Comparison of ENCODE assay signal across 1 cellular context in the genomic region with DNA sequence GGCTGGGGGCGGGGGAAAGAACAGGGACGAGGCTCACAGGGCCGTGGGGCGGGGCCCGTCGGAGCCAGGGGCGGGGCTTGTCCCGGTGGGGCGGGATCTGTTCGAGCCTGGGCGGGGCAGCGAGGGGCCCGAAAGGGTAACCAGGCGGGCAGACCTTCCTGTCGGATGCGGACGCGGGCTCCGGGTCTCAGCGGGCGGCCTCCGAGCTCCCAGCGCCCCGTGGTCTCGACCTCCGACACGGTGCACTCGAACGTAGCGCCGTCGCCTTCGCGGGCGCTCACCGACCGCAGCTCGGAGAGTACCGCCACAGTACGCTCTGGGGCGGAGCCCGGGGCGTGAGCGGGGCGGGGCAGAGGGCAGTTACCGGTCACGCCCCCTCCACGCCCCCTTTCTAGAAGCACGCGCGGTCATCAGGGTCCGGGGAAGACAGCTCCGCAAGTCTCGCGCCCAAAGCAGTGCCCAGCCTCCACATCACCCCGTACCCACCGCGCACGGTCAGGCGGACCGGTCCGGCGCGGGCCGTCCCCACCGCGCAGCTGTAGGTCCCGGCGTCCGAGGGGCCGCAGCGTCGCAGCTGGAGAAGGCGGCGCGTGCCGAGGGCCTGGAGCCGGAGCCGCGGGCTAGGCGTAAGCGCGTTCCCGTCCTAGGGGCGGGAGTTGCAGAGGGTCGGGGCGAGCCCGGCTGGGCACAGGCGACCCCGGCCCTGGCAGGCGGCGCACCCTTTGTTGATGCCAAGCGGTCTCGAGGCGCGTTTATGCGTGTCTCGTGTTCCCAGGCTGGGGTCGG.
TF ChIP-seq lines count a peak whose summit lies in the region.

No MANE protein-coding gene starts in this region.

TF ChIP-seq in HepG2, 621 proteins besides CTCF, POLR2A, EP300 and RAD21 (continued from another document and continues in another):
- TF ChIP-seq REST (IDR thresholded peaks at IDR 0.05; ENCODE audit: borderline replicate concordance in 1 of 2, low read depth in 1 of 2, low read length in 2 of 2) (peak in 1 of 2 experiments; percentile 13; a peak in 1 of 4 replicates), NR2F6 (IDR thresholded peaks at IDR 0.05) (no peak), NR2F6 (CRISPR knock-in tag; IDR thresholded peaks at IDR 0.05) (peak; percentile 43; the same call in 1 of the 2 replicates), ZNF275 (CRISPR knock-in tag; IDR thresholded peaks at IDR 0.05; ENCODE audit: borderline replicate concordance) (peak; percentile 43; the same call in 1 of the 2 replicates), ZNF724P (CRISPR knock-in tag; IDR thresholded peaks at IDR 0.05; ENCODE audit: borderline replicate concordance) (no peak; the same call in 1 of the 2 replicates), ZNF747 (CRISPR knock-in tag; IDR thresholded peaks at IDR 0.05; ENCODE audit: borderline replicate concordance) (peak; percentile 96), EZH2 (conservative IDR thresholded peaks at IDR 0.05; ENCODE audit: low read depth, low read length) (no peak), ZBTB4 (CRISPR knock-in tag; IDR thresholded peaks at IDR 0.05; ENCODE audit: borderline replicate concordance) (peak; percentile 47), GFI1 (CRISPR knock-in tag; IDR thresholded peaks at IDR 0.05; ENCODE audit: borderline replicate concordance) (no peak), STAT5B (CRISPR knock-in tag; IDR thresholded peaks at IDR 0.05) (no peak), TAF15 (IDR thresholded peaks at IDR 0.05; ENCODE audit: low read depth, low read length, poor library complexity, severe bottlenecking) (no peak), ZMAT5 (CRISPR knock-in tag; IDR thresholded peaks at IDR 0.05; ENCODE audit: borderline replicate concordance, low read depth) (no peak), ZKSCAN1 (IDR thresholded peaks at IDR 0.05; ENCODE audit: low read length) (no peak), TOPORS (CRISPR knock-in tag; IDR thresholded peaks at IDR 0.05) (peak; percentile 66), ZMYM3 (CRISPR knock-in tag; IDR thresholded peaks at IDR 0.05) (no peak), PATZ1 (CRISPR knock-in tag; IDR thresholded peaks at IDR 0.05) (no peak), ZMYM4 (CRISPR knock-in tag; IDR thresholded peaks at IDR 0.05) (peak; percentile 74; the same call in 1 of the 2 replicates), ZNF605 (CRISPR knock-in tag; IDR thresholded peaks at IDR 0.05) (no peak; the same call in 1 of the 2 replicates), ZNF790 (CRISPR knock-in tag; IDR thresholded peaks at IDR 0.05; ENCODE audit: borderline replicate concordance) (peak; percentile 59; the same call in 1 of the 2 replicates), SNAPC2 (CRISPR knock-in tag; IDR thresholded peaks at IDR 0.05) (peak; percentile 56; the same call in 1 of the 2 replicates), ZNF326 (CRISPR knock-in tag; IDR thresholded peaks at IDR 0.05; ENCODE audit: borderline replicate concordance) (peak; percentile 99), HES4 (CRISPR knock-in tag; IDR thresholded peaks at IDR 0.05; ENCODE audit: borderline replicate concordance) (peak; percentile 81), HNRNPUL1 (IDR thresholded peaks at IDR 0.05; ENCODE audit: low read depth, low read length) (no peak), PRDM15 (CRISPR knock-in tag; IDR thresholded peaks at IDR 0.05) (no peak; the same call in 1 of the 2 replicates), TIGD3 (CRISPR knock-in tag; IDR thresholded peaks at IDR 0.05; ENCODE audit: borderline replicate concordance) (0 out of 2 replicates have a peak, but pooled peaks have one; percentile 17), U2AF1 (optimal IDR thresholded peaks at IDR 0.05; ENCODE audit: low read depth, low read length) (no peak)
- TF ChIP-seq, protein P1, sequence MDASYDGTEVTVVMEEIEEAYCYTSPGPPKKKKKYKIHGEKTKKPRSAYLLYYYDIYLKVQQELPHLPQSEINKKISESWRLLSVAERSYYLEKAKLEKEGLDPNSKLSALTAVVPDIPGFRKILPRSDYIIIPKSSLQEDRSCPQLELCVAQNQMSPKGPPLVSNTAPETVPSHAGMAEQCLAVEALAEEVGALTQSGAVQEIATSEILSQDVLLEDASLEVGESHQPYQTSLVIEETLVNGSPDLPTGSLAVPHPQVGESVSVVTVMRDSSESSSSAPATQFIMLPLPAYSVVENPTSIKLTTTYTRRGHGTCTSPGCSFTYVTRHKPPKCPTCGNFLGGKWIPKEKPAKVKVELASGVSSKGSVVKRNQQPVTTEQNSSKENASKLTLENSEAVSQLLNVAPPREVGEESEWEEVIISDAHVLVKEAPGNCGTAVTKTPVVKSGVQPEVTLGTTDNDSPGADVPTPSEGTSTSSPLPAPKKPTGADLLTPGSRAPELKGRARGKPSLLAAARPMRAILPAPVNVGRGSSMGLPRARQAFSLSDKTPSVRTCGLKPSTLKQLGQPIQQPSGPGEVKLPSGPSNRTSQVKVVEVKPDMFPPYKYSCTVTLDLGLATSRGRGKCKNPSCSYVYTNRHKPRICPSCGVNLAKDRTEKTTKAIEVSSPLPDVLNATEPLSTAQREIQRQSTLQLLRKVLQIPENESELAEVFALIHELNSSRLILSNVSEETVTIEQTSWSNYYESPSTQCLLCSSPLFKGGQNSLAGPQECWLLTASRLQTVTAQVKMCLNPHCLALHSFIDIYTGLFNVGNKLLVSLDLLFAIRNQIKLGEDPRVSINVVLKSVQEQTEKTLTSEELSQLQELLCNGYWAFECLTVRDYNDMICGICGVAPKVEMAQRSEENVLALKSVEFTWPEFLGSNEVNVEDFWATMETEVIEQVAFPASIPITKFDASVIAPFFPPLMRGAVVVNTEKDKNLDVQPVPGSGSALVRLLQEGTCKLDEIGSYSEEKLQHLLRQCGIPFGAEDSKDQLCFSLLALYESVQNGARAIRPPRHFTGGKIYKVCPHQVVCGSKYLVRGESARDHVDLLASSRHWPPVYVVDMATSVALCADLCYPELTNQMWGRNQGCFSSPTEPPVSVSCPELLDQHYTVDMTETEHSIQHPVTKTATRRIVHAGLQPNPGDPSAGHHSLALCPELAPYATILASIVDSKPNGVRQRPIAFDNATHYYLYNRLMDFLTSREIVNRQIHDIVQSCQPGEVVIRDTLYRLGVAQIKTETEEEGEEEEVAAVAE (CRISPR knock-in tag; IDR thresholded peaks at IDR 0.05; ENCODE audit: borderline replicate concordance) = no peak
- TF ChIP-seq, protein P2, sequence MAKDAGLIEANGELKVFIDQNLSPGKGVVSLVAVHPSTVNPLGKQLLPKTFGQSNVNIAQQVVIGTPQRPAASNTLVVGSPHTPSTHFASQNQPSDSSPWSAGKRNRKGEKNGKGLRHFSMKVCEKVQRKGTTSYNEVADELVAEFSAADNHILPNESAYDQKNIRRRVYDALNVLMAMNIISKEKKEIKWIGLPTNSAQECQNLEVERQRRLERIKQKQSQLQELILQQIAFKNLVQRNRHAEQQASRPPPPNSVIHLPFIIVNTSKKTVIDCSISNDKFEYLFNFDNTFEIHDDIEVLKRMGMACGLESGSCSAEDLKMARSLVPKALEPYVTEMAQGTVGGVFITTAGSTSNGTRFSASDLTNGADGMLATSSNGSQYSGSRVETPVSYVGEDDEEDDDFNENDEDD (CRISPR knock-in tag; IDR thresholded peaks at IDR 0.05; ENCODE audit: borderline replicate concordance) = peak; percentile 84; the same call in 1 of the 2 replicates
